ENCODE assay signal across 9 cellular contexts in genomic region chr22:20431520-20432237, GRCh38. TPM values are rescaled to one million over a fixed set of nuclear protein-coding genes. Genes with fewer than 3 reads are reported as not detected.
A peak's percentile ranks its signal among the peaks of the same experiment; 100 is the strongest.
DNase-seq lines count a peak whose midpoint lies in the region; ATAC-seq and TF ChIP-seq lines count a peak whose summit lies in the region.
"Had no signal": no experiment of that assay in that cellular context is flagged by ENCODE, and none has a peak within 500 bp of the region (broad histone marks: within the 10 kb centered on the region; RNA-seq: fewer than 3 reads in every experiment).

No MANE protein-coding gene starts in this region.

- H3K27ac Mint-ChIP-seq in nephron progenitor cell: no peak overlapping the region

- WGBS in right cardiac atrium: 58% methylated on average over 49 of the region's 49 CpGs

- no peaks in the 10 kb centered on the region for H4K20me1 ChIP-seq in OCI-LY7 (ENCODE audit: insufficient read depth, low read length)

- H3K27me3 ChIP-seq in A673 (replicated peaks; ENCODE audit: insufficient read depth, low read depth, low read length, poor library complexity) (peaks cover 3% of the 10 kb centered on the region), H7 (ENCODE audit: control insufficient read depth, insufficient read depth, low read length) (peaks cover 45% of the 10 kb centered on the region), right cardiac atrium (ENCODE audit: control insufficient read depth, insufficient read depth) (no peaks in the 10 kb centered on the region)

- no peak overlapping the region for H3K4me2 ChIP-seq in OCI-LY7 (ENCODE audit: low read length)

- CTCF ChIA-PET in A673 (lab: Charles Lee): no interaction called here
- CTCF ChIA-PET in OCI-LY7 (lab: Charles Lee; ENCODE audit: unreplicated experiment): no interaction called here

- H3K4me1 Mint-ChIP-seq in nephron progenitor cell: peaks cover 23% of the 10 kb centered on the region

- H2AFZ ChIP-seq in OCI-LY7 (ENCODE audit: low read length): no peak overlapping the region

- no peaks in the 10 kb centered on the region for H3K79me2 ChIP-seq in OCI-LY7 (ENCODE audit: insufficient read depth, low read depth, low read length)

- ATAC-seq in right cardiac atrium: no peak

- TF ChIP-seq CTCF in A673 (conservative IDR thresholded peaks at IDR 0.05; ENCODE audit: low read depth, low read length): no peak
- TF ChIP-seq CTCF in coronary artery (IDR thresholded peaks at IDR 0.05): no peak
- TF ChIP-seq CTCF in nephron progenitor cell (IDR thresholded peaks at IDR 0.05): no peak
- TF ChIP-seq CTCF in OCI-LY7 (conservative IDR thresholded peaks at IDR 0.05; ENCODE audit: low read length): no peak

- peaks cover 4% of the 10 kb centered on the region for H3K4me1 ChIP-seq in A673 (ENCODE audit: insufficient read depth, low read length, poor library complexity, severe bottlenecking)
- H3K4me1 ChIP-seq in OCI-LY7 (ENCODE audit: insufficient read depth, low read length, poor library complexity, severe bottlenecking): peaks cover 4% of the 10 kb centered on the region
- no peaks in the 10 kb centered on the region for H3K4me1 ChIP-seq in right cardiac atrium (ENCODE audit: control insufficient read depth, insufficient read depth, low read length)

- H3K9me3 ChIP-seq in A673 (ENCODE audit: low read depth, low read length, poor library complexity, severe bottlenecking) (no peaks in the 10 kb centered on the region), OCI-LY7 (ENCODE audit: low read length) (no peaks in the 10 kb centered on the region), right cardiac atrium (ENCODE audit: control insufficient read depth, low read length) (no peaks in the 10 kb centered on the region)

- no peaks in the 10 kb centered on the region for H3K9me3 Mint-ChIP-seq in nephron progenitor cell

- H3K36me3 ChIP-seq in A673 (ENCODE audit: insufficient read depth, low read length, poor library complexity, severe bottlenecking): no peaks in the 10 kb centered on the region
- peaks cover 6% of the 10 kb centered on the region for H3K36me3 ChIP-seq in H7 (replicated peaks; ENCODE audit: control insufficient read depth, insufficient read depth, low read length)
- H3K36me3 ChIP-seq in OCI-LY7 (ENCODE audit: insufficient read depth, low read length): no peaks in the 10 kb centered on the region

- no TSS peak for BruUV-seq in A673 (replicated peaks; lab: Mats Ljungman, UMichigan)
- no TSS peak for BruUV-seq in OCI-LY7 (replicated peaks; lab: Mats Ljungman, UMichigan)

- peaks cover 89% of the 10 kb centered on the region for H3K27me3 Mint-ChIP-seq in nephron progenitor cell (ENCODE audit: low read depth, poor library complexity)

- H3K9me2 ChIP-seq in OCI-LY7 (ENCODE audit: insufficient read depth, low read length): no peaks in the 10 kb centered on the region

- intact Hi-C loops in A673 (cut with micrococcal nuclease; ENCODE audit: unreplicated experiment): loop anchor here (5.0 kb wide), 1 partner anchor 66 kb away; the partner anchor contains the start of gene KLHL22
- intact Hi-C loops in OCI-LY7 (cut with micrococcal nuclease; ENCODE audit: unreplicated experiment): no loop called here
- intact Hi-C loops in right cardiac atrium (cut with DNase I): loop anchor here in 1 of 4 donors (10.0 kb wide), 1 partner anchor 63 kb away; the partner anchor contains the start of gene KLHL22

- H3K27ac ChIP-seq in A673 (ENCODE audit: low read depth, low read length, poor library complexity, severe bottlenecking) (no peak overlapping the region), coronary artery (no peak overlapping the region), OCI-LY7 (ENCODE audit: low read depth, low read length, poor library complexity, severe bottlenecking) (no peak overlapping the region), right cardiac atrium (ENCODE audit: low read length) (no peak overlapping the region)

- H3K4me3 ChIP-seq in A673 (ENCODE audit: low read depth, low read length, poor library complexity, severe bottlenecking) (peak overlapping the region; percentile 38), H7 (ENCODE audit: insufficient read depth, low read depth, low read length) (peak overlapping the region; percentile 36), coronary artery (peak overlapping the region; percentile 59), OCI-LY7 (ENCODE audit: low read depth, low read length, poor library complexity, severe bottlenecking) (no peak overlapping the region), right cardiac atrium (ENCODE audit: low read length) (no peak overlapping the region)

- peak overlapping the region; percentile 63 for H3K4me3 Mint-ChIP-seq in nephron progenitor cell

- POLR2A ChIA-PET in A673 (lab: Charles Lee; ENCODE audit: low non-redundant PET): no interaction called here
- POLR2A ChIA-PET in OCI-LY7 (lab: Charles Lee): interaction anchor here (0.6 kb wide), 1 partner anchor 67 kb away, joined by 3 read pairs; no protein-coding TSS in a partner anchor

- DNase-seq in A673 (ENCODE audit: low spot score): no peak
- peak; percentile 91 for DNase-seq in H7
- DNase-seq in coronary artery (ENCODE audit: low spot score): no peak
- no peak for DNase-seq in nephron progenitor cell
- no peak for DNase-seq in OCI-LY7 (ENCODE audit: low spot score)
- DNase-seq in NCI-H510A treated with DMSO at 0.1 percent for 48 hours (lab: John Stamatoyannopoulos, UW): no peak
- DNase-seq in stimulated activated CD4-positive, alpha-beta T cell treated with anti-CD3 and anti-CD28 coated beads, Interleukin-4, amount 100 ng/mL, for 24 hours: no peak
- DNase-seq in right cardiac atrium: no peak
- DNase-seq: DMS153 had no signal

- H3K36me3 Mint-ChIP-seq in nephron progenitor cell (ENCODE audit: low read depth): peaks cover 18% of the 10 kb centered on the region

RNA-seq across cellular contexts. Expression of gene SCARF2, which starts 5.9 kb away (rescaled TPM):
- total RNA-seq in A673 (2021): 1.4 and 1.7 TPM in 2 replicates
- total RNA-seq in H7 (2014; rRNA removed; shearing (Covaris generic)): 11.5 and 15.0 TPM in 2 replicates
- 1.0 and 1.2 TPM in 2 replicates for total RNA-seq in OCI-LY7 (2014; rRNA removed; shearing (Covaris generic))
- 2.2 and 3.2 TPM in 2 replicates for total RNA-seq in OCI-LY7 (2022)
- 1 to 10 TPM; 4.6 to 7.1 (median 4.9) TPM for total RNA-seq in right cardiac atrium
- polyA plus RNA-seq in right cardiac atrium: 2.9 TPM

RNA-seq across cellular contexts. Expression of gene ZNF74, which starts 37.7 kb away (rescaled TPM):
- total RNA-seq in A673 (2021) (37.2 and 37.7 TPM in 2 replicates), OCI-LY7 (2022) (not detected in 2 replicates), right cardiac atrium (1 to 10 TPM; 5.4 to 6.5 (median 6.1) TPM)
- total RNA-seq in H7 (2014; rRNA removed; shearing (Covaris generic)): 67.5 and 69.6 TPM in 2 replicates
- total RNA-seq in OCI-LY7 (2014; rRNA removed; shearing (Covaris generic)): not detected in 2 replicates
- polyA plus RNA-seq in right cardiac atrium: 3.5 TPM

Comparison
In these comparisons a context has a peak if more than half of its experiments do, and no peak if none do; other contexts are left out.
1. H3K4me3 ChIP-seq: peak in A673 (single experiment), H7 (single experiment) and coronary artery (single experiment); none in OCI-LY7 (single experiment) and right cardiac atrium (single experiment).
2. RNA of gene ZNF74, which starts 37.7 kb away (total RNA-seq): 67.5 to 69.6 TPM in H7, 37.2 to 37.7 TPM in A673 and 5.4 to 6.5 TPM in right cardiac atrium; not detected in OCI-LY7; every median in the first group is over 4 times any median in the second.